ENCODE assay signal across 13 cellular contexts in the genomic region with DNA sequence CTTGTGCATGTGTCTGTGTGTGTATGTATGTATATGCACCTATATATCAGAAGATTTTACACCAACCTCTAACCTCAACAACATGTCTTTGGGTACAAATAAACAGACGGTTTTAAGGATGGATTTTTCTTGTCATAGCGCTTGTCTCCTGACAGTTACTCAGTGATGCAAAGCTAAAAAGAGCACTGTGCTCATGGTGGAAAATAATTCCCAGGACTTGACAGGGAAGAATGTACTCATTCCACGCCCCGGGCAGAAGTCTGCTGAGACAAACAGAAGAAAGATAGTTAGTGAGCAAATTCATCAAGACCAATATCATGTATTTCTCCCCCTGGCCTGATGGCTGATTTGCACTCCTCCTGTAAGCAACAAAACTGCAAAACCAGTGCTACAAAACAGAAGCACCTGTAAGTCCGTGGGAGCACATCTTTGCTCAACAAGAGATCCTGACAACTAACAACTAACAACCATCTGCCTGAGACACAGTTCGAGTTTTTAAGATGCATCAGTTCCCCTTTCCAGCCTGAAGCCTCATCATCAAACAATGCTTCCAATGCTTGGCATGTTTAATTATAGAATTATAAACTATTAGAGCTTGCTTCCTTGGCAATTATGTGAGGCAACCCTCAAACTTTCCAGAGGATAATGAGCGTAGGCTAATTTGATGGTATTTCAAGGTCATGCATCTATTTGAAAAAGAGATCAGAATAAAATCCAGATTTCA.
"Had no signal": no experiment of that assay in that cellular context is flagged by ENCODE, and none has a peak within 500 bp of the region (broad histone marks: within the 10 kb centered on the region; RNA-seq: fewer than 3 reads in every experiment).

No MANE protein-coding gene starts in this region.

- H3K9ac ChIP-seq: parathyroid adenoma had no signal

- ATAC-seq: left lung; stimulated activated effector memory CD8-positive, alpha-beta T cell treated with anti-CD3 and anti-CD28 coated beads, Interleukin-12 subunit alpha, Interleukin-12 subunit beta, amount 100 ng/mL, for 72 hours; WTC11 had no signal

- H3K4me3 Mint-ChIP-seq: activated CD4-positive, alpha-beta T cell treated with anti-CD3 and anti-CD28 coated beads, Interleukin-2, amount 10 ng/mL, durations not matched to agents 24 days and 14 days; stimulated activated effector memory CD8-positive, alpha-beta T cell treated with anti-CD3 and anti-CD28 coated beads, Interleukin-12 subunit alpha, Interleukin-12 subunit beta, amount 100 ng/mL, for 72 hours; WTC11 had no signal

- H3K27ac ChIP-seq: colonic mucosa, left lung, parathyroid adenoma, transverse colon had no signal

- H3K9me3 Mint-ChIP-seq: activated CD4-positive, alpha-beta T cell treated with anti-CD3 and anti-CD28 coated beads, Interleukin-2, amount 10 ng/mL, durations not matched to agents 24 days and 14 days had no signal

- H3K27me3 ChIP-seq: colonic mucosa, left lung, transverse colon had no signal

- H3K4me3 ChIP-seq: colonic mucosa, left lung, transverse colon had no signal

- DNase-seq: activated CD4-positive, alpha-beta T cell treated with anti-CD3 and anti-CD28 coated beads, Interleukin-2, amount 10 ng/mL, durations not matched to agents 24 days and 14 days; activated CD8-positive, alpha-beta memory T cell treated with anti-CD3 and anti-CD28 coated beads for 24 hours; activated naive CD4-positive, alpha-beta T cell treated with Interleukin-2 at 50 U/mL for 16 hours; caudate nucleus; colonic mucosa; foreskin melanocyte; islet precursor cell; left lung; mesendoderm; transverse colon had no signal

- H3K4me1 Mint-ChIP-seq: activated CD4-positive, alpha-beta T cell treated with anti-CD3 and anti-CD28 coated beads, Interleukin-2, amount 10 ng/mL, durations not matched to agents 24 days and 14 days; stimulated activated effector memory CD8-positive, alpha-beta T cell treated with anti-CD3 and anti-CD28 coated beads, Interleukin-12 subunit alpha, Interleukin-12 subunit beta, amount 100 ng/mL, for 72 hours; WTC11 had no signal

- H3K36me3 ChIP-seq: colonic mucosa, left lung, transverse colon had no signal

- H3K9me3 ChIP-seq: colonic mucosa, left lung, transverse colon had no signal

- H3K4me1 ChIP-seq: colonic mucosa, left lung, parathyroid adenoma, transverse colon had no signal

- H3K27ac Mint-ChIP-seq: activated CD4-positive, alpha-beta T cell treated with anti-CD3 and anti-CD28 coated beads, Interleukin-2, amount 10 ng/mL, durations not matched to agents 24 days and 14 days; stimulated activated effector memory CD8-positive, alpha-beta T cell treated with anti-CD3 and anti-CD28 coated beads, Interleukin-12 subunit alpha, Interleukin-12 subunit beta, amount 100 ng/mL, for 72 hours; WTC11 had no signal

- H3K27me3 Mint-ChIP-seq: activated CD4-positive, alpha-beta T cell treated with anti-CD3 and anti-CD28 coated beads, Interleukin-2, amount 10 ng/mL, durations not matched to agents 24 days and 14 days had no signal

- H3K79me2 ChIP-seq: parathyroid adenoma had no signal

- H2AFZ ChIP-seq: parathyroid adenoma had no signal

- H3K36me3 Mint-ChIP-seq: stimulated activated effector memory CD8-positive, alpha-beta T cell treated with anti-CD3 and anti-CD28 coated beads, Interleukin-12 subunit alpha, Interleukin-12 subunit beta, amount 100 ng/mL, for 72 hours; WTC11 had no signal
